In the genomic region with DNA sequence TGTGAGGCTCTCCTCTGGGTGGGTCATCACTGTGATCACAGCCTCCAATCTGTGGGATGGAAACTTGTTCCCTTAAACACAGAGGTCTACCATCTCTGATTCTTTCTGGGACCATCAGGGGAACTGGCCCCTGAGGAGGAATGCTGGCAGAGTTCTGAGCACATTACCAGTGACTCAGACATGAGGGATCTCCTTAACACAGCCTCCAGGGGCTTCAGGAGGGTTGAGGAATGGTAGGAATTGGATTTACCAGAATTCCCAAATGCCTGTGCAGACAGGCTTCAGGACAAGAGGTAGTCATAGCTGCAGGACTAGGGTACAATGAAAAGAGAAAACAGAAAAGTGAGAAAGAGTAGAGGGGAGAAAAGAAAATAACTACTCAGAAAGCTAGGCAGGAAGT, we compare ENCODE assay signal across 23 cellular contexts.
DNase-seq lines count a peak whose midpoint lies in the region; ATAC-seq, FAIRE-seq and TF ChIP-seq lines count a peak whose summit lies in the region.
"Had no signal": no experiment of that assay in that cellular context is flagged by ENCODE, and none has a peak within 500 bp of the region (broad histone marks: within the 10 kb centered on the region; RNA-seq: fewer than 3 reads in every experiment).

No MANE protein-coding gene starts in this region.

- H3K9me3 ChIP-seq in DND-41 (ENCODE audit: insufficient read depth, low read length, severe bottlenecking), result peaks cover 8% of the 10 kb centered on the region
- H3K9me3 ChIP-seq in effector memory CD4-positive, alpha-beta T cell (ENCODE audit: control insufficient read depth, low read length), result no peaks in the 10 kb centered on the region
- H3K9me3 ChIP-seq: BE2C, Caco-2 had no signal

- peak overlapping the region in 2 of 10 donors; percentile 4 to 28 for H3K4me3 Mint-ChIP-seq in naive thymus-derived CD8-positive, alpha-beta T cell
- H3K4me3 Mint-ChIP-seq: CD4-positive, CD25-positive, alpha-beta regulatory T cell had no signal

- H4K20me1 ChIP-seq in DND-41 (ENCODE audit: insufficient read depth, low read length), result no peaks in the 10 kb centered on the region

- H3K4me3 ChIP-seq in DND-41 (ENCODE audit: low read depth in 1 of 2, low read length in 2 of 2), result no peak overlapping the region; a peak in 1 of 4 replicates
- H3K4me3 ChIP-seq in epithelial cell of esophagus (ENCODE audit: low read length), result no peak overlapping the region
- H3K4me3 ChIP-seq in effector memory CD4-positive, alpha-beta T cell (ENCODE audit: insufficient read depth, low read depth, low read length, poor library complexity, severe bottlenecking), result no peak overlapping the region
- H3K4me3 ChIP-seq: SJCRH30 had no signal

- peak overlapping the region in 7 of 10 donors; percentile 1 to 74 (median 28) for H3K27ac Mint-ChIP-seq in naive thymus-derived CD8-positive, alpha-beta T cell
- H3K27ac Mint-ChIP-seq: CD4-positive, CD25-positive, alpha-beta regulatory T cell had no signal

- peak overlapping the region; percentile 67 for H2AFZ ChIP-seq in DND-41 (ENCODE audit: low read depth, low read length)

- peak overlapping the region; percentile 81 for H3K27ac ChIP-seq in DND-41 (ENCODE audit: low read length)
- H3K27ac ChIP-seq in RWPE1, result no peak overlapping the region
- no peak overlapping the region for H3K27ac ChIP-seq in effector memory CD4-positive, alpha-beta T cell (ENCODE audit: insufficient read depth, low read length, poor library complexity, severe bottlenecking)
- H3K27ac ChIP-seq: SJCRH30 had no signal

- no peaks in the 10 kb centered on the region for H3K27me3 Mint-ChIP-seq in naive thymus-derived CD8-positive, alpha-beta T cell
- H3K27me3 Mint-ChIP-seq: CD4-positive, CD25-positive, alpha-beta regulatory T cell had no signal

- DNase-seq in DND-41, result no peak
- peak; percentile 3 for DNase-seq in RWPE1 (ENCODE audit: low spot score)
- peak; percentile 27 for DNase-seq in epithelial cell of esophagus (ENCODE audit: low read depth)
- no peak for DNase-seq in naive thymus-derived CD8-positive, alpha-beta T cell
- no peak for DNase-seq in AG20443 (ENCODE audit: low spot score)
- no peak for DNase-seq in urothelium cell line (ENCODE audit: low spot score)
- DNase-seq in effector memory CD4-positive, alpha-beta T cell, result no peak
- DNase-seq: 8988T; BE2C; Caco-2; CD4-positive, CD25-positive, alpha-beta regulatory T cell; KG1; NCI-H1417 treated with DMSO at 0.1 percent for 48 hours; NCI-H187 treated with DMSO at 0.1 percent for 48 hours; NCI-H226; NCI-H524; NCI-H82; PC-3; RPMI8226; SJCRH30 had no signal

- CTCF ChIA-PET in RWPE1 (lab: Yijun Ruan, JAX), result no interaction called here

- no peaks in the 10 kb centered on the region for H3K27me3 ChIP-seq in DND-41 (ENCODE audit: insufficient read depth, low read length, poor library complexity)
- H3K27me3 ChIP-seq in effector memory CD4-positive, alpha-beta T cell (replicated peaks; ENCODE audit: control insufficient read depth, insufficient read depth, low read length, poor library complexity, severe bottlenecking), result no peaks in the 10 kb centered on the region
- H3K27me3 ChIP-seq: BE2C had no signal

- POLR2A ChIA-PET in RWPE1 (lab: Yijun Ruan, JAX; ENCODE audit: low non-redundant PET), result no interaction called here
- POLR2A ChIA-PET in naive thymus-derived CD8-positive, alpha-beta T cell (lab: Charles Lee), result no interaction called here

- H3K36me3 Mint-ChIP-seq in naive thymus-derived CD8-positive, alpha-beta T cell, result peaks cover 0 to 20% (median 7%) of the 10 kb centered on the region in 3 donors
- H3K36me3 Mint-ChIP-seq: CD4-positive, CD25-positive, alpha-beta regulatory T cell had no signal

- TF ChIP-seq CTCF in DND-41 (IDR thresholded peaks at IDR 0.05; ENCODE audit: borderline replicate concordance, extremely low read depth, low read length, poor library complexity, severe bottlenecking) (no peak), RWPE1 (conservative IDR thresholded peaks at IDR 0.05; ENCODE audit: low read depth) (no peak), epithelial cell of esophagus (IDR thresholded peaks at IDR 0.05; ENCODE audit: insufficient read depth, low read depth, low read length, missing control alignments) (no peak)

- no peaks in the 10 kb centered on the region for H3K79me2 ChIP-seq in DND-41 (ENCODE audit: insufficient read depth, low read length)

- no peak for FAIRE-seq in urothelium cell line (lab: Jason Lieb, UNC)
- FAIRE-seq: GM12892, H1 had no signal

- peak overlapping the region; percentile 27; the same call in 1 of the 2 replicates for H3K9ac ChIP-seq in DND-41 (ENCODE audit: low read depth, low read length)

- H3K4me2 ChIP-seq in DND-41 (ENCODE audit: insufficient read depth, low read length), result peak overlapping the region; percentile 21; the same call in 1 of the 2 replicates

- no peaks in the 10 kb centered on the region for H3K36me3 ChIP-seq in DND-41 (ENCODE audit: insufficient read depth, low read length)
- no peaks in the 10 kb centered on the region for H3K36me3 ChIP-seq in effector memory CD4-positive, alpha-beta T cell (ENCODE audit: control insufficient read depth, insufficient read depth, low read length)
- H3K36me3 ChIP-seq: BE2C, SJCRH30 had no signal

- peak; percentile 53 for ATAC-seq in DND-41 (ENCODE audit: insufficient read depth, low read depth)
- no peak for ATAC-seq in naive thymus-derived CD8-positive, alpha-beta T cell
- ATAC-seq in HG03025 (IDR thresholded peaks at IDR 0.05; ENCODE audit: low FRiP score, unreplicated experiment), result no peak
- ATAC-seq: PC-3 had no signal

- H3K4me1 Mint-ChIP-seq in naive thymus-derived CD8-positive, alpha-beta T cell, result peaks cover 5 to 16% (median 10%) of the 10 kb centered on the region in 4 donors
- H3K4me1 Mint-ChIP-seq: CD4-positive, CD25-positive, alpha-beta regulatory T cell had no signal

- peaks cover 2 to 38% (median 22%) of the 10 kb centered on the region in 9 donors for H3K9me3 Mint-ChIP-seq in naive thymus-derived CD8-positive, alpha-beta T cell

- peaks cover 49% of the 10 kb centered on the region for H3K4me1 ChIP-seq in DND-41 (ENCODE audit: insufficient read depth, low read length)
- H3K4me1 ChIP-seq in effector memory CD4-positive, alpha-beta T cell (ENCODE audit: control insufficient read depth, insufficient read depth, low read length, poor library complexity, severe bottlenecking), result no peaks in the 10 kb centered on the region
- H3K4me1 ChIP-seq: BE2C, Caco-2, SJCRH30 had no signal

Comparison
In these comparisons a context has a peak if more than half of its experiments do, and no peak if none do; other contexts are left out.
1. DNase-seq: peak in RWPE1 (single experiment) and epithelial cell of esophagus (single experiment); none in DND-41 (single experiment), naive thymus-derived CD8-positive, alpha-beta T cell (0 of 10), AG20443 (single experiment), urothelium cell line (single experiment) and effector memory CD4-positive, alpha-beta T cell (0 of 3).